15 cellular contexts compared by ENCODE assay signal in genomic region chr9:96612966-96613589, GRCh38. TPM values are rescaled to one million over a fixed set of nuclear protein-coding genes. Genes with fewer than 3 reads are reported as not detected.
DNase-seq lines count a peak whose midpoint lies in the region; ATAC-seq, FAIRE-seq and TF ChIP-seq lines count a peak whose summit lies in the region.
"Had no signal": no experiment of that assay in that cellular context is flagged by ENCODE, and none has a peak within 500 bp of the region (broad histone marks: within the 10 kb centered on the region; RNA-seq: fewer than 3 reads in every experiment).

No MANE protein-coding gene starts in this region.

- H3K4me1 ChIP-seq in HEK293 (ENCODE audit: control insufficient read depth, insufficient read depth, low read length) (peaks cover 16% of the 10 kb centered on the region), adipocyte (ENCODE audit: control insufficient read depth, insufficient read depth, low read length) (peaks cover 65% of the 10 kb centered on the region)

- no peaks in the 10 kb centered on the region for H3K27me3 ChIP-seq in adipocyte (replicated peaks; ENCODE audit: control insufficient read depth, insufficient read depth, low read length)

- DNase-seq in adipocyte (ENCODE audit: low read depth), result no peak
- no peak for DNase-seq in left ventricle myocardium superior
- peak; percentile 8 for DNase-seq in retina
- DNase-seq in NAMALWA (ENCODE audit: low spot score), result no peak
- DNase-seq in frontal cortex (ENCODE audit: low spot score in 2 of 2), result no peak
- DNase-seq: activated CD8-positive, alpha-beta memory T cell treated with anti-CD3 and anti-CD28 coated beads, Interleukin-2, amount 10 ng/mL, durations not matched to agents 7 days and 5 days; mesendoderm; NCI-H1930; occipital lobe had no signal

- no peak overlapping the region for H3K27ac ChIP-seq in HEK293 (ENCODE audit: extremely low read depth, low read depth, low read length)
- H3K27ac ChIP-seq: BLaER1 treated with 17β-estradiol and CSF1 and Interleukin-3, amounts not matched to agents 10 nM and 100 nM; VCaP had no signal

- intact Hi-C loops in left ventricle myocardium superior (cut with micrococcal nuclease), result no loop called here

- no peak for FAIRE-seq in frontal cortex (lab: Jason Lieb, UNC)
- FAIRE-seq: GM12892 had no signal

- TF ChIP-seq CTCF in HEK293 (tag by site-specific recombination; IDR thresholded peaks at IDR 0.05), result no peak

- ATAC-seq in left ventricle myocardium superior (peak; percentile 50), GM21529 (IDR thresholded peaks at IDR 0.05; ENCODE audit: unreplicated experiment) (no peak), GM19035 (IDR thresholded peaks at IDR 0.05; ENCODE audit: unreplicated experiment) (no peak)
- ATAC-seq: activated CD8-positive, alpha-beta memory T cell treated with anti-CD3 and anti-CD28 coated beads, Interleukin-2, amount 10 ng/mL, durations not matched to agents 7 days and 5 days had no signal

- CTCF ChIA-PET in HEK293 (lab: Yijun Ruan, JAX), result interaction anchor here (0.7 kb wide), 1 partner anchor 986 kb away, joined by 3 read pairs; no protein-coding TSS in a partner anchor

- H3K9me3 ChIP-seq in HEK293 (ENCODE audit: control insufficient read depth, insufficient read depth, low read depth, low read length) (no peaks in the 10 kb centered on the region), adipocyte (ENCODE audit: control insufficient read depth, low read length) (no peaks in the 10 kb centered on the region)
- H3K9me3 ChIP-seq: BLaER1 treated with 17β-estradiol and CSF1 and Interleukin-3, amounts not matched to agents 10 nM and 100 nM had no signal

- no peaks in the 10 kb centered on the region for H3K36me3 ChIP-seq in HEK293 (ENCODE audit: control insufficient read depth in 2 of 2, insufficient read depth in 1 of 2, low read length in 2 of 2)
- H3K36me3 ChIP-seq in adipocyte (ENCODE audit: control insufficient read depth, insufficient read depth, low read length, severe bottlenecking), result no peaks in the 10 kb centered on the region
- H3K36me3 ChIP-seq: BLaER1 treated with 17β-estradiol and CSF1 and Interleukin-3, amounts not matched to agents 10 nM and 100 nM had no signal

- H3K4me3 ChIP-seq in HEK293 (ENCODE audit: low read depth, low read length) (no peak overlapping the region), adipocyte (ENCODE audit: low read length) (peak overlapping the region; percentile 76)
- H3K4me3 ChIP-seq: BLaER1 treated with 17β-estradiol and CSF1 and Interleukin-3, amounts not matched to agents 10 nM and 100 nM had no signal

- POLR2A ChIA-PET in HEK293 (lab: Yijun Ruan, JAX), result no interaction called here

- H3K9ac ChIP-seq in adipocyte (ENCODE audit: low read length), result peak overlapping the region; percentile 86
- H3K9ac ChIP-seq: BLaER1 treated with 17β-estradiol and CSF1 and Interleukin-3, amounts not matched to agents 10 nM and 100 nM had no signal

TF ChIP-seq in HEK293, 187 proteins besides CTCF, POLR2A, EP300 and RAD21:
- TF ChIP-seq PRDM4 (tag by site-specific recombination; IDR thresholded peaks at IDR 0.05), result peak; percentile 47; the same call in 1 of the 2 replicates
- no peak for TF ChIP-seq ZNF26 (tag by site-specific recombination; IDR thresholded peaks at IDR 0.05)

RNA-seq across cellular contexts. Expression of gene CDC14B, which starts 6.6 kb away (rescaled TPM):
- total RNA-seq in left ventricle myocardium superior (18.1 TPM), frontal cortex (38.3 TPM)

RNA-seq across cellular contexts. Expression of gene PRXL2C, which starts 42.0 kb away (rescaled TPM):
- 24.5 TPM for total RNA-seq in left ventricle myocardium superior
- 6.9 TPM for total RNA-seq in frontal cortex
